Comparison of ENCODE assay signal across 1 cellular context in genomic region chr12:132976870-132977269, GRCh38.
TF ChIP-seq lines count a peak whose summit lies in the region.

No MANE protein-coding gene starts in this region.

TF ChIP-seq in K562, 482 proteins besides CTCF, POLR2A, EP300 and RAD21:
- TF ChIP-seq SMC3 (conservative IDR thresholded peaks at IDR 0.05; ENCODE audit: insufficient read depth, low read depth, low read length) (0 out of 2 replicates have a peak, but pooled peaks have one; percentile 10), ZBTB33 (CRISPR knock-in tag; IDR thresholded peaks at IDR 0.05) (peak; percentile 94)
